In the genomic region with DNA sequence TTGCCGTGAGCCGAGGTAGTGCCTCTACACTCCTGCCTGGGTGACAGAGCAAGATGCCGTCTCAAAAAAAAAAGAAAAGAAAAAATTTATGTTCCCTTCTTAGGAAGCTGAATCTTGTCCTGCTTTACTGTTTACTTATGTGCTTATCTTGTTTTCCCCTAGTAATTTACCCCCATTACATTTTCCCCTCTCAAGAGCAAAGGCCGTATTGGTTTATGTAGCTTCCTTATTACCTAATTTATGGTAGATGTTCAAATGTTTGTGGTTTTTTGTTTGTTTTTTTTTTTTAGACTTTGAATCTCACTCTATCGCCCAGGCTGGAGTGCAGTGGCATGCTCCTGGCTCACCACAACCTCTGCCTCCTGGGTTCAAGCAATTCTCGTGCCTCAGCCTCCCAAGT, we compare ENCODE assay signal across 16 cellular contexts. TPM values are rescaled to one million over a fixed set of nuclear protein-coding genes. Genes with fewer than 3 reads are reported as not detected.
DNase-seq lines count a peak whose midpoint lies in the region; ATAC-seq, FAIRE-seq and TF ChIP-seq lines count a peak whose summit lies in the region.
"Had no signal": no experiment of that assay in that cellular context is flagged by ENCODE, and none has a peak within 500 bp of the region (broad histone marks: within the 10 kb centered on the region; RNA-seq: fewer than 3 reads in every experiment).

No MANE protein-coding gene starts in this region.

- H3K4me1 Mint-ChIP-seq in activated T-cell treated with anti-CD3 and anti-CD28 coated beads, Interleukin-2, amount 50 U/mL, for 24 hours (ENCODE audit: low read depth), result peaks cover 61% of the 10 kb centered on the region
- H3K4me1 Mint-ChIP-seq in activated T-cell treated with anti-CD3 and anti-CD28 coated beads, Interleukin-2, amount 50 U/mL, for 4 hours (ENCODE audit: low read depth), result peaks cover 64% of the 10 kb centered on the region
- peaks cover 55% of the 10 kb centered on the region for H3K4me1 Mint-ChIP-seq in central memory CD8-positive, alpha-beta T cell

- no peaks in the 10 kb centered on the region for H3K36me3 Mint-ChIP-seq in activated T-cell treated with anti-CD3 and anti-CD28 coated beads, Interleukin-2, amount 50 U/mL, for 24 hours (ENCODE audit: low read depth)
- no peaks in the 10 kb centered on the region for H3K36me3 Mint-ChIP-seq in activated T-cell treated with anti-CD3 and anti-CD28 coated beads, Interleukin-2, amount 50 U/mL, for 4 hours (ENCODE audit: insufficient read depth)
- H3K36me3 Mint-ChIP-seq in central memory CD8-positive, alpha-beta T cell (ENCODE audit: insufficient read depth), result peaks cover 7% of the 10 kb centered on the region

- no peaks in the 10 kb centered on the region for H3K36me3 ChIP-seq in small intestine (ENCODE audit: control insufficient read depth in 2 of 2, insufficient read depth in 2 of 2, low read length in 2 of 2)
- H3K36me3 ChIP-seq in uterus, result no peaks in the 10 kb centered on the region

- no peak for DNase-seq in activated T-cell treated with anti-CD3 and anti-CD28 coated beads, Interleukin-2, amount 50 U/mL, for 24 hours
- no peak for DNase-seq in activated T-cell treated with anti-CD3 and anti-CD28 coated beads, Interleukin-2, amount 50 U/mL, for 4 hours
- peak; percentile 42 for DNase-seq in Jurkat, Clone E6-1 (ENCODE audit: low read depth, low spot score)
- DNase-seq in central memory CD8-positive, alpha-beta T cell (ENCODE audit: low spot score in 2 of 2), result no peak
- DNase-seq in small intestine (peak; percentile 79), G401 (ENCODE audit: low spot score) (no peak), uterus (no peak)
- DNase-seq: AML-193, DMS 273 treated with DMSO at 0.1 percent for 48 hours, Kasumi-1, NCI-H187 treated with DMSO at 0.1 percent for 48 hours, NCI-H446, PC-3 had no signal

- H3K9me3 ChIP-seq in small intestine (ENCODE audit: control insufficient read depth, low read depth), result no peaks in the 10 kb centered on the region
- H3K9me3 ChIP-seq in uterus, result no peaks in the 10 kb centered on the region

- no peak for ATAC-seq in activated T-cell treated with anti-CD3 and anti-CD28 coated beads, Interleukin-2, amount 50 U/mL, for 4 hours
- no peak for ATAC-seq in central memory CD8-positive, alpha-beta T cell (replicated peaks; ENCODE audit: extremely low read depth, poor library complexity, severe bottlenecking)
- no peak for ATAC-seq in HG02571 (IDR thresholded peaks at IDR 0.05; ENCODE audit: unreplicated experiment)
- ATAC-seq: PC-3 had no signal

- no peak overlapping the region for H3K4me3 Mint-ChIP-seq in activated T-cell treated with anti-CD3 and anti-CD28 coated beads, Interleukin-2, amount 50 U/mL, for 24 hours
- H3K4me3 Mint-ChIP-seq in activated T-cell treated with anti-CD3 and anti-CD28 coated beads, Interleukin-2, amount 50 U/mL, for 4 hours, result no peak overlapping the region
- H3K4me3 Mint-ChIP-seq in central memory CD8-positive, alpha-beta T cell, result peak overlapping the region; percentile 7

- H3K27ac Mint-ChIP-seq in activated T-cell treated with anti-CD3 and anti-CD28 coated beads, Interleukin-2, amount 50 U/mL, for 24 hours, result peak overlapping the region; percentile 63
- H3K27ac Mint-ChIP-seq in central memory CD8-positive, alpha-beta T cell (ENCODE audit: low read depth), result peak overlapping the region; percentile 76

- no peak overlapping the region for H3K4me3 ChIP-seq in Jurkat, Clone E6-1 (ENCODE audit: low read length)
- no peak overlapping the region for H3K4me3 ChIP-seq in small intestine (ENCODE audit: low read depth in 1 of 2, low read length in 2 of 2)
- no peak overlapping the region for H3K4me3 ChIP-seq in uterus

- TF ChIP-seq CTCF in uterus (IDR thresholded peaks at IDR 0.05), result no peak

- peak overlapping the region; percentile 89 to 91 for H3K27ac ChIP-seq in small intestine (ENCODE audit: low read depth in 1 of 2, low read length in 1 of 2)
- H3K27ac ChIP-seq in uterus, result no peak overlapping the region

- in situ Hi-C loops in G401 (cut with HindIII; ENCODE audit: low sequenced_read_pairs), result no loop called here

- H3K27me3 ChIP-seq in small intestine (ENCODE audit: control insufficient read depth in 2 of 2, insufficient read depth in 2 of 2, low read length in 2 of 2) (no peaks in the 10 kb centered on the region), uterus (no peaks in the 10 kb centered on the region)

- no peaks in the 10 kb centered on the region for H3K27me3 Mint-ChIP-seq in activated T-cell treated with anti-CD3 and anti-CD28 coated beads, Interleukin-2, amount 50 U/mL, for 24 hours
- H3K27me3 Mint-ChIP-seq in activated T-cell treated with anti-CD3 and anti-CD28 coated beads, Interleukin-2, amount 50 U/mL, for 4 hours (ENCODE audit: low read depth), result no peaks in the 10 kb centered on the region
- no peaks in the 10 kb centered on the region for H3K27me3 Mint-ChIP-seq in central memory CD8-positive, alpha-beta T cell

- intact Hi-C loops in uterus (cut with DNase I; ENCODE audit: low total_unique reads), result no loop called here

- H3K4me1 ChIP-seq in small intestine (ENCODE audit: control insufficient read depth in 2 of 2, insufficient read depth in 1 of 2, low read depth in 1 of 2, low read length in 1 of 2), result peaks cover 0 to 9% of the 10 kb centered on the region in 2 donors
- H3K4me1 ChIP-seq in uterus, result no peaks in the 10 kb centered on the region

- 9 to 56% (median 21%) methylated on average over 6 of the region's 6 CpGs for WGBS in small intestine, 3 donors

- H3K9me3 Mint-ChIP-seq in activated T-cell treated with anti-CD3 and anti-CD28 coated beads, Interleukin-2, amount 50 U/mL, for 24 hours, result no peaks in the 10 kb centered on the region
- no peaks in the 10 kb centered on the region for H3K9me3 Mint-ChIP-seq in activated T-cell treated with anti-CD3 and anti-CD28 coated beads, Interleukin-2, amount 50 U/mL, for 4 hours
- no peaks in the 10 kb centered on the region for H3K9me3 Mint-ChIP-seq in central memory CD8-positive, alpha-beta T cell

- TF ChIP-seq POLR2A in uterus (IDR thresholded peaks at IDR 0.05), result no peak

- peak; percentile 62 for FAIRE-seq in small intestine (lab: Jason Lieb, UNC)

RNA-seq across cellular contexts. Expression of gene SLC52A1, which starts 10.3 kb away (rescaled TPM):
- total RNA-seq in activated T-cell treated with anti-CD3 and anti-CD28 coated beads, Interleukin-2, amount 50 U/mL, for 4 hours, result under 1 TPM in 1 of 3 donors, not detected in 2; 0.08 TPM
- polyA plus RNA-seq in Jurkat, Clone E6-1 (2012; ENCODE audit: insufficient read depth, insufficient read length), result 1.5 TPM
- polyA plus RNA-seq in small intestine, result 10 to 100 TPM; 17.3 to 44.5 (median 41.6) TPM
- not detected in 2 replicates for total RNA-seq in G401 (2014; rRNA removed; shearing (Covaris generic))
- total RNA-seq in uterus, result under 1 TPM in 1 of 4 donors, not detected in 3; 0.55 TPM
- total RNA-seq: Daoy, H4, PC-3 had no signal

RNA-seq across cellular contexts. Expression of gene ZFP3, which starts 32.8 kb away (rescaled TPM):
- total RNA-seq in activated T-cell treated with anti-CD3 and anti-CD28 coated beads, Interleukin-2, amount 50 U/mL, for 4 hours, result 1 to 10 TPM; 1.7 to 2.2 (median 1.8) TPM
- not detected for polyA plus RNA-seq in Jurkat, Clone E6-1 (2012; ENCODE audit: insufficient read depth, insufficient read length)
- 1 to 10 TPM; 2.7 to 4.5 (median 2.8) TPM for polyA plus RNA-seq in small intestine
- total RNA-seq in G401 (2014; rRNA removed; shearing (Covaris generic)), result not detected in 2 replicates
- 1 to 10 TPM; 1.5 to 8.6 (median 5.3) TPM for total RNA-seq in uterus
- total RNA-seq: Daoy had no signal

RNA-seq across cellular contexts. Expression of gene KIF1C, which starts 47.7 kb away (rescaled TPM):
- total RNA-seq in activated T-cell treated with anti-CD3 and anti-CD28 coated beads, Interleukin-2, amount 50 U/mL, for 4 hours, result 10 to 100 TPM; 42.7 to 49.9 (median 49.4) TPM
- polyA plus RNA-seq in Jurkat, Clone E6-1 (2012; ENCODE audit: insufficient read depth, insufficient read length), result 23.6 TPM
- polyA plus RNA-seq in small intestine, result 100 to 1,000 TPM in 1 of 3 donors, 10 to 100 TPM in 2; 72.7 to 141 (median 92.4) TPM
- total RNA-seq in G401 (2014; rRNA removed; shearing (Covaris generic)), result 75.6 and 95.9 TPM in 2 replicates
- total RNA-seq in uterus, result 100 to 1,000 TPM in 1 of 4 donors, 10 to 100 TPM in 3; 22.9 to 140 (median 30.5) TPM

RNA-seq across cellular contexts. Expression of gene INCA1, which starts 48.2 kb away (rescaled TPM):
- under 1 TPM in 2 of 3 donors, not detected in 1; 0.16 to 0.30 TPM for total RNA-seq in activated T-cell treated with anti-CD3 and anti-CD28 coated beads, Interleukin-2, amount 50 U/mL, for 4 hours
- polyA plus RNA-seq in Jurkat, Clone E6-1 (2012; ENCODE audit: insufficient read depth, insufficient read length), result 2.3 TPM
- polyA plus RNA-seq in small intestine, result 1 to 10 TPM; 2.1 to 4.9 (median 4.0) TPM
- total RNA-seq in G401 (2014; rRNA removed; shearing (Covaris generic)), result 0.14 TPM in 1 of 2 replicates, not detected in the other
- total RNA-seq in uterus, result 1 to 10 TPM in 1 of 4 donors, not detected in 3; 3.4 TPM
- total RNA-seq: PC-3 had no signal

RNA-seq across cellular contexts. Expression of gene CAMTA2, which starts 58.0 kb away (rescaled TPM):
- total RNA-seq in activated T-cell treated with anti-CD3 and anti-CD28 coated beads, Interleukin-2, amount 50 U/mL, for 4 hours, result 100 to 1,000 TPM in 2 of 3 donors, 10 to 100 TPM in 1; 87.8 to 141 (median 101) TPM
- 25.7 TPM for polyA plus RNA-seq in Jurkat, Clone E6-1 (2012; ENCODE audit: insufficient read depth, insufficient read length)
- 10 to 100 TPM; 47.2 to 93.7 (median 70.0) TPM for polyA plus RNA-seq in small intestine
- total RNA-seq in G401 (2014; rRNA removed; shearing (Covaris generic)), result 6.9 and 16.9 TPM in 2 replicates
- total RNA-seq in uterus, result 10 to 100 TPM in 3 of 4 donors, 1 to 10 TPM in 1; 7.3 to 80.8 (median 12.7) TPM

Comparison
In these comparisons a context has a peak if more than half of its experiments do, and no peak if none do; other contexts are left out.
1. DNase-seq: peak in Jurkat, Clone E6-1 (single experiment) and small intestine (single experiment); none in activated T-cell treated with anti-CD3 and anti-CD28 coated beads, Interleukin-2, amount 50 U/mL, for 24 hours (single experiment), activated T-cell treated with anti-CD3 and anti-CD28 coated beads, Interleukin-2, amount 50 U/mL, for 4 hours (single experiment), central memory CD8-positive, alpha-beta T cell (0 of 2), G401 (single experiment) and uterus (0 of 2).
2. H3K27ac ChIP-seq: peak in small intestine (2 of 2); none in uterus (0 of 2).